Comparison of ENCODE assay signal across 1 cellular context in the genomic region with DNA sequence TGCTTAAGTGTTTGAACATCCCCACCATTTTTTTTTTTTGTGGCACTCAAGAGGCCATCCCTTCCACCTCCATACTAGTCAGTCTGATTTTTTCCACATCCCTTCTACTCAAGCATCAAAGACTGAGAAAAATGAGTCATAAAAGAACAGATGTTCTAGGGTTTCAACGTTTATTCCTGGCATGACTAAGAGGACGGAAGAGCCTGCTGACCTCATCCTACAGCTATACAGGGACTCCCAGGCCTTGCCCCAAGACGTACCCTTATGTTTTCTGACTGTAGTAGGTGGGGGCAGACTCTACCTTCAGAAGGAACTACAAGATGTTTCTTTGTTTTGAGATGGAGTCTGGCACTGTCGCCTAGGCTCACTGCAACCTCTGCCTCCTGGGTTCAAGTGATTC.
TF ChIP-seq lines count a peak whose summit lies in the region.

No MANE protein-coding gene starts in this region.

TF ChIP-seq in SK-N-SH, 30 proteins besides CTCF, POLR2A, EP300 and RAD21 (continued from another document):
- TF ChIP-seq, protein P1, sequence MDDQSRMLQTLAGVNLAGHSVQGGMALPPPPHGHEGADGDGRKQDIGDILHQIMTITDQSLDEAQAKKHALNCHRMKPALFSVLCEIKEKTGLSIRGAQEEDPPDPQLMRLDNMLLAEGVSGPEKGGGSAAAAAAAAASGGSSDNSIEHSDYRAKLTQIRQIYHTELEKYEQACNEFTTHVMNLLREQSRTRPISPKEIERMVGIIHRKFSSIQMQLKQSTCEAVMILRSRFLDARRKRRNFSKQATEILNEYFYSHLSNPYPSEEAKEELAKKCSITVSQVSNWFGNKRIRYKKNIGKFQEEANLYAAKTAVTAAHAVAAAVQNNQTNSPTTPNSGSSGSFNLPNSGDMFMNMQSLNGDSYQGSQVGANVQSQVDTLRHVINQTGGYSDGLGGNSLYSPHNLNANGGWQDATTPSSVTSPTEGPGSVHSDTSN (IDR thresholded peaks at IDR 0.05) = peak; percentile 69
